Comparison of ENCODE assay signal across 8 cellular contexts in genomic region chr15:51799908-51800252, GRCh38.
"Had no signal": no experiment of that assay in that cellular context is flagged by ENCODE, and none has a peak within 500 bp of the region (broad histone marks: within the 10 kb centered on the region; RNA-seq: fewer than 3 reads in every experiment).

No MANE protein-coding gene starts in this region.

- H3K4me3 Mint-ChIP-seq: HFFc6 had no signal

- ATAC-seq: HCT116 had no signal

- H3K27ac ChIP-seq: KMS-11 had no signal

- H3K4me3 ChIP-seq: HAP-1 had no signal

- H3K4me2 ChIP-seq: KMS-11 had no signal

- H3K9ac ChIP-seq: KMS-11 had no signal

- H3K9me3 ChIP-seq: HAP-1 had no signal

- H3K27ac Mint-ChIP-seq: HFFc6 had no signal

- DNase-seq: GOT3, H7, HFFc6, KBM-7 had no signal

- H3K9me3 Mint-ChIP-seq: HFFc6 had no signal

- FAIRE-seq: HTR-8/SVneo had no signal

- H3K36me3 ChIP-seq: HAP-1 had no signal
